Comparison of ENCODE assay signal across 8 cellular contexts in genomic region chr11:125345706-125346561, GRCh38.
DNase-seq lines count a peak whose midpoint lies in the region; ATAC-seq and TF ChIP-seq lines count a peak whose summit lies in the region.

No MANE protein-coding gene starts in this region.

- H3K27me3 ChIP-seq in OCI-LY3 (ENCODE audit: low read depth, low read length), result peaks cover 16% of the 10 kb centered on the region
- H3K27me3 ChIP-seq in trophoblast cell (ENCODE audit: insufficient read depth, low read length), result no peaks in the 10 kb centered on the region

- H3K4me3 Mint-ChIP-seq in glutamatergic neuron (ENCODE audit: unreplicated experiment), result peak overlapping the region; percentile 28

- no peak overlapping the region for H4K91ac ChIP-seq in trophoblast cell (ENCODE audit: low read depth, low read length)

- H2BK12ac ChIP-seq in trophoblast cell (ENCODE audit: low read length), result no peak overlapping the region

- DNase-seq in DMS 273 (lab: John Stamatoyannopoulos, UW; ENCODE audit: unreplicated experiment) (peak; percentile 77), HFF-Myc (ENCODE audit: extremely low read depth, low read depth) (no peak), glutamatergic neuron (peak; percentile 83), trophoblast cell (peak; percentile 60 to 71)
- peak; percentile 29 for DNase-seq in activated naive CD4-positive, alpha-beta T cell treated with anti-CD3 and anti-CD28 coated beads, Interleukin-2, amount 50 U/mL, for 16 hours

- no peak overlapping the region for H3K27ac ChIP-seq in OCI-LY3 (ENCODE audit: low read length)
- H3K27ac ChIP-seq in trophoblast cell (ENCODE audit: low read depth, low read length), result no peak overlapping the region

- H3K4me1 ChIP-seq in OCI-LY3 (ENCODE audit: low read length) (peaks cover 5% of the 10 kb centered on the region; the same call in 1 of the 2 replicates), trophoblast cell (ENCODE audit: control insufficient read depth in 1 of 2, insufficient read depth in 2 of 2, low read length in 2 of 2) (peaks cover 13 to 41% of the 10 kb centered on the region in 2 experiments)

- no peak overlapping the region for H2AFZ ChIP-seq in OCI-LY3 (ENCODE audit: low read depth, low read length)
- no peak overlapping the region for H2AFZ ChIP-seq in trophoblast cell (ENCODE audit: insufficient read depth, low read length, poor library complexity)

- H3K4me2 ChIP-seq in OCI-LY3 (ENCODE audit: low read length) (peak overlapping the region; percentile 44), trophoblast cell (ENCODE audit: low read length) (no peak overlapping the region)

- H3K23ac ChIP-seq in trophoblast cell (ENCODE audit: low read length), result no peak overlapping the region

- no peak overlapping the region for H3K18ac ChIP-seq in trophoblast cell (ENCODE audit: low read length)

- H3K9ac ChIP-seq in OCI-LY3 (ENCODE audit: low read length) (no peak overlapping the region), trophoblast cell (ENCODE audit: low read length) (no peak overlapping the region)

- peaks cover 5% of the 10 kb centered on the region for H3K27me3 Mint-ChIP-seq in glutamatergic neuron (ENCODE audit: unreplicated experiment)

- H4K20me1 ChIP-seq in OCI-LY3 (ENCODE audit: insufficient read depth, low read length), result no peaks in the 10 kb centered on the region

- H2AK5ac ChIP-seq in trophoblast cell (ENCODE audit: low read length), result no peak overlapping the region

- H2BK120ac ChIP-seq in trophoblast cell (ENCODE audit: insufficient read depth, low read length, poor library complexity), result no peak overlapping the region

- H3K14ac ChIP-seq in trophoblast cell (ENCODE audit: low read length), result no peak overlapping the region

- no peaks in the 10 kb centered on the region for H3K36me3 ChIP-seq in OCI-LY3 (replicated peaks; ENCODE audit: low read depth, low read length)
- no peaks in the 10 kb centered on the region for H3K36me3 ChIP-seq in trophoblast cell (ENCODE audit: control insufficient read depth in 1 of 2, insufficient read depth in 2 of 2, low read length in 2 of 2)

- peaks cover 11% of the 10 kb centered on the region for H3K9me3 Mint-ChIP-seq in glutamatergic neuron (ENCODE audit: unreplicated experiment)

- H3K9me3 ChIP-seq in OCI-LY3 (ENCODE audit: insufficient read depth, low read length), result no peaks in the 10 kb centered on the region
- H3K9me3 ChIP-seq in trophoblast cell (ENCODE audit: insufficient read depth, low read depth, low read length), result no peaks in the 10 kb centered on the region

- H3K4me3 ChIP-seq in HFF-Myc (replicated peaks; ENCODE audit: low read depth, low read length), result no peak overlapping the region
- no peak overlapping the region for H3K4me3 ChIP-seq in OCI-LY3 (ENCODE audit: low read length)
- H3K4me3 ChIP-seq in trophoblast cell (ENCODE audit: low read depth, low read length), result no peak overlapping the region

- peak; percentile 86 for TF ChIP-seq CTCF in HFF-Myc (IDR thresholded peaks at IDR 0.05; ENCODE audit: low read depth, low read length, missing control alignments)
- peak; percentile 86 for TF ChIP-seq CTCF in OCI-LY3 (IDR thresholded peaks at IDR 0.05; ENCODE audit: low read depth, low read length)
- peak; percentile 91 for TF ChIP-seq CTCF in glutamatergic neuron (IDR thresholded peaks at IDR 0.05; ENCODE audit: partially characterized antibody, unreplicated experiment)

- H4K8ac ChIP-seq in trophoblast cell (ENCODE audit: low read depth, low read length), result no peak overlapping the region

- no peak overlapping the region for H2BK5ac ChIP-seq in trophoblast cell (ENCODE audit: low read depth, low read length, poor library complexity)

- no CpG with 5 or more reads among the region's 18 CpGs for WGBS in trophoblast cell (ENCODE audit: extremely low coverage, insufficient coverage, insufficient read length)

- H3K79me1 ChIP-seq in trophoblast cell (ENCODE audit: low read length), result peaks cover 5% of the 10 kb centered on the region

- no peak overlapping the region for H3K27ac Mint-ChIP-seq in glutamatergic neuron (ENCODE audit: unreplicated experiment)

- no peak for ATAC-seq in GM18861 (IDR thresholded peaks at IDR 0.05; ENCODE audit: unreplicated experiment)
- no peak for ATAC-seq in HG02981 (IDR thresholded peaks at IDR 0.05; ENCODE audit: unreplicated experiment)

- H4K12ac ChIP-seq in trophoblast cell (ENCODE audit: low read depth, low read length), result no peak overlapping the region

- H3K4me1 Mint-ChIP-seq in glutamatergic neuron (ENCODE audit: low read depth, unreplicated experiment), result peaks cover 32% of the 10 kb centered on the region

- no peaks in the 10 kb centered on the region for H3K36me3 Mint-ChIP-seq in glutamatergic neuron (ENCODE audit: unreplicated experiment)

- H3K79me2 ChIP-seq in OCI-LY3 (ENCODE audit: low read length) (no peaks in the 10 kb centered on the region), trophoblast cell (ENCODE audit: control insufficient read depth, insufficient read depth, low read length, poor library complexity) (no peaks in the 10 kb centered on the region)

- no peak overlapping the region for H3K4ac ChIP-seq in trophoblast cell (ENCODE audit: low read depth, low read length)
